Comparison of ENCODE assay signal across 1 cellular context in genomic region chr16:69595127-69596036, GRCh38.
A peak's percentile ranks its signal among the peaks of the same experiment; 100 is the strongest.
TF ChIP-seq lines count a peak whose summit lies in the region.

No MANE protein-coding gene starts in this region.

TF ChIP-seq in SK-N-SH, 30 proteins besides CTCF, POLR2A, EP300 and RAD21 (continued from another document):
- TF ChIP-seq USF1 (IDR thresholded peaks at IDR 0.05; ENCODE audit: borderline replicate concordance, low read depth): no peak
- no peak for TF ChIP-seq RXRA (IDR thresholded peaks at IDR 0.05; ENCODE audit: borderline replicate concordance, low read depth)
- TF ChIP-seq TCF12 (IDR thresholded peaks at IDR 0.05): 0 out of 2 replicates have a peak, but pooled peaks have one; percentile 6
- TF ChIP-seq GABPA (IDR thresholded peaks at IDR 0.05; ENCODE audit: low read depth): no peak
- TF ChIP-seq JUND (IDR thresholded peaks at IDR 0.05): peak; percentile 50
- TF ChIP-seq GATA2 (CRISPR knock-in tag; IDR thresholded peaks at IDR 0.05): no peak
- TF ChIP-seq SIN3A (IDR thresholded peaks at IDR 0.05; ENCODE audit: borderline replicate concordance, low read depth, low read length): no peak
- no peak for TF ChIP-seq MEF2A (IDR thresholded peaks at IDR 0.05; ENCODE audit: borderline replicate concordance, low read depth)
- no peak for TF ChIP-seq YY1 (IDR thresholded peaks at IDR 0.05; ENCODE audit: low read depth)
- TF ChIP-seq, protein P1, sequence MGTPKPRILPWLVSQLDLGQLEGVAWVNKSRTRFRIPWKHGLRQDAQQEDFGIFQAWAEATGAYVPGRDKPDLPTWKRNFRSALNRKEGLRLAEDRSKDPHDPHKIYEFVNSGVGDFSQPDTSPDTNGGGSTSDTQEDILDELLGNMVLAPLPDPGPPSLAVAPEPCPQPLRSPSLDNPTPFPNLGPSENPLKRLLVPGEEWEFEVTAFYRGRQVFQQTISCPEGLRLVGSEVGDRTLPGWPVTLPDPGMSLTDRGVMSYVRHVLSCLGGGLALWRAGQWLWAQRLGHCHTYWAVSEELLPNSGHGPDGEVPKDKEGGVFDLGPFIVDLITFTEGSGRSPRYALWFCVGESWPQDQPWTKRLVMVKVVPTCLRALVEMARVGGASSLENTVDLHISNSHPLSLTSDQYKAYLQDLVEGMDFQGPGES (IDR thresholded peaks at IDR 0.05; ENCODE audit: low read depth, low read length): no peak
- TF ChIP-seq REST (IDR thresholded peaks at IDR 0.05; ENCODE audit: low read depth, low read length): no peak
- TF ChIP-seq FOSL2 (IDR thresholded peaks at IDR 0.05; ENCODE audit: borderline replicate concordance, low read depth): no peak; the same call in 1 of the 2 replicates
- no peak for TF ChIP-seq TEAD4 (IDR thresholded peaks at IDR 0.05; ENCODE audit: borderline replicate concordance, insufficient read depth)
- TF ChIP-seq NFIC (IDR thresholded peaks at IDR 0.05; ENCODE audit: borderline replicate concordance): no peak
- no peak for TF ChIP-seq ELF1 (IDR thresholded peaks at IDR 0.05)
TF ChIP-seq in SK-N-SH: peak in this region for 3.
